8 cellular contexts compared by ENCODE assay signal in genomic region chr7:1503816-1504775, GRCh38. TPM values are rescaled to one million over a fixed set of nuclear protein-coding genes. Genes with fewer than 3 reads are reported as not detected.
DNase-seq lines count a peak whose midpoint lies in the region; ATAC-seq and TF ChIP-seq lines count a peak whose summit lies in the region.

A gene with protein sequence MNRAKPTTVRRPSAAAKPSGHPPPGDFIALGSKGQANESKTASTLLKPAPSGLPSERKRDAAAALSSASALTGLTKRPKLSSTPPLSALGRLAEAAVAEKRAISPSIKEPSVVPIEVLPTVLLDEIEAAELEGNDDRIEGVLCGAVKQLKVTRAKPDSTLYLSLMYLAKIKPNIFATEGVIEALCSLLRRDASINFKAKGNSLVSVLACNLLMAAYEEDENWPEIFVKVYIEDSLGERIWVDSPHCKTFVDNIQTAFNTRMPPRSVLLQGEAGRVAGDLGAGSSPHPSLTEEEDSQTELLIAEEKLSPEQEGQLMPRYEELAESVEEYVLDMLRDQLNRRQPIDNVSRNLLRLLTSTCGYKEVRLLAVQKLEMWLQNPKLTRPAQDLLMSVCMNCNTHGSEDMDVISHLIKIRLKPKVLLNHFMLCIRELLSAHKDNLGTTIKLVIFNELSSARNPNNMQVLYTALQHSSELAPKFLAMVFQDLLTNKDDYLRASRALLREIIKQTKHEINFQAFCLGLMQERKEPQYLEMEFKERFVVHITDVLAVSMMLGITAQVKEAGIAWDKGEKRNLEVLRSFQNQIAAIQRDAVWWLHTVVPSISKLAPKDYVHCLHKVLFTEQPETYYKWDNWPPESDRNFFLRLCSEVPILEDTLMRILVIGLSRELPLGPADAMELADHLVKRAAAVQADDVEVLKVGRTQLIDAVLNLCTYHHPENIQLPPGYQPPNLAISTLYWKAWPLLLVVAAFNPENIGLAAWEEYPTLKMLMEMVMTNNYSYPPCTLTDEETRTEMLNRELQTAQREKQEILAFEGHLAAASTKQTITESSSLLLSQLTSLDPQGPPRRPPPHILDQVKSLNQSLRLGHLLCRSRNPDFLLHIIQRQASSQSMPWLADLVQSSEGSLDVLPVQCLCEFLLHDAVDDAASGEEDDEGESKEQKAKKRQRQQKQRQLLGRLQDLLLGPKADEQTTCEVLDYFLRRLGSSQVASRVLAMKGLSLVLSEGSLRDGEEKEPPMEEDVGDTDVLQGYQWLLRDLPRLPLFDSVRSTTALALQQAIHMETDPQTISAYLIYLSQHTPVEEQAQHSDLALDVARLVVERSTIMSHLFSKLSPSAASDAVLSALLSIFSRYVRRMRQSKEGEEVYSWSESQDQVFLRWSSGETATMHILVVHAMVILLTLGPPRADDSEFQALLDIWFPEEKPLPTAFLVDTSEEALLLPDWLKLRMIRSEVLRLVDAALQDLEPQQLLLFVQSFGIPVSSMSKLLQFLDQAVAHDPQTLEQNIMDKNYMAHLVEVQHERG (N-terminal part only) (minus strand): TSS chr7:1504389. CDS start chr7:1503960, 429 bp downstream.

- H3K27me3 ChIP-seq in colonic mucosa, result no peaks in the 10 kb centered on the region

- intact Hi-C loops in colonic mucosa (cut with DNase I) (loop anchor here (5.0 kb wide), 1 partner anchor 53 kb away; the partner anchor contains the start of gene TMEM184A), left colon (cut with DNase I, micrococcal nuclease) (no loop called here)

- peak within 1 kb of the TSS; percentile 64 to 82 for H3K9ac ChIP-seq in colonic mucosa (ENCODE audit: low read depth in 2 of 2, low read length in 2 of 2)

- H3K36me3 ChIP-seq in colonic mucosa, result no peaks in the 10 kb centered on the region

- no peaks in the 10 kb centered on the region for H3K9me3 ChIP-seq in colonic mucosa

- DNase-seq in Ammon's horn (ENCODE audit: low spot score) (peak; percentile 87), NCI-H510A (lab: John Stamatoyannopoulos, UW) (peak; percentile 98), colonic mucosa (peak; percentile 94), left colon (peak; percentile 91 to 93)
- peak; percentile 86 to 88 for DNase-seq in activated CD4-positive, alpha-beta T cell treated with anti-CD3 and anti-CD28 coated beads for 4 hours
- peak; percentile 91 for DNase-seq in stimulated activated CD4-positive, alpha-beta T cell treated with anti-CD3 and anti-CD28 coated beads, Interleukin-1b, Interleukin-23, amount 100 ng/mL, for 48 hours

- ATAC-seq in GM19043 (IDR thresholded peaks at IDR 0.05; ENCODE audit: low read depth, unreplicated experiment) (peak; percentile 71), HG03378 (IDR thresholded peaks at IDR 0.05; ENCODE audit: unreplicated experiment) (peak; percentile 61), left colon (peak; percentile 86)

- H3K4me1 ChIP-seq in colonic mucosa, result peaks cover 8% of the 10 kb centered on the region

- TF ChIP-seq CTCF in colonic mucosa (IDR thresholded peaks at IDR 0.05), result peak; percentile 85

- peak within 1 kb of the TSS; percentile 98 for H3K4me3 ChIP-seq in colonic mucosa

- H3K27ac ChIP-seq in colonic mucosa, result peak within 1 kb of the TSS; percentile 51

RNA-seq across cellular contexts. Expression of the gene that starts here (rescaled TPM):
- 100 to 1,000 TPM in 1 of 2 donors, 10 to 100 TPM in 1; 61.0 to 141 TPM for total RNA-seq in colonic mucosa
- 10 to 100 TPM; 67.7 to 67.8 TPM for total RNA-seq in left colon

Comparison
In these comparisons a context has a peak if more than half of its experiments do, and no peak if none do; other contexts are left out.
1. Peak in every context shown above with its lines: DNase-seq, ATAC-seq, H3K4me3 ChIP-seq and H3K27ac ChIP-seq.